ENCODE assay signal across 7 cellular contexts in the genomic region with DNA sequence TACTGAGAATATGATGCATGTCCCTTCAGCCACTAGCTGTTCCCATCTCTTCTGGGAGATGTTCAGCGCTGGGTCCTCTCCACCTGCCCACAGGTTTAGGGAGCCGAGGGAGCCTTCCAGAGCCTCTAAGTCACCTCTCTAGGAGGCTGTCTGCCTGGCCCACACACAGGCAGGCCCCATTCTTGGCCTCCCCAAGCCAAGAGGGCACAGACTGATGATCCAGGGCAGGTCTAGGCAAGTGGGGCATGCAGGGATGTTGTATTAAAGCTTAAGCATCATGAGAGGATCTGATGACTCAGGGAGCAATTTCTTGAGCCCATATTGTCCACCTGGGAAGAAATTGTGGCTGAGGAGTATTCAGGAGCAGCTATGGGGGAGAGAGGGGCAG. TPM values are rescaled to one million over a fixed set of nuclear protein-coding genes. Genes with fewer than 3 reads are reported as not detected.
A peak's percentile ranks its signal among the peaks of the same experiment; 100 is the strongest.
DNase-seq lines count a peak whose midpoint lies in the region; ATAC-seq lines count a peak whose summit lies in the region.

No MANE protein-coding gene starts in this region.

- peak overlapping the region in 2 of 3 donors; percentile 22 to 74 for H3K4me3 ChIP-seq in skeletal muscle tissue (ENCODE audit: low read length in 3 of 3)

- ATAC-seq in GM19035 (IDR thresholded peaks at IDR 0.05; ENCODE audit: unreplicated experiment) (peak; percentile 0), HG03571 (IDR thresholded peaks at IDR 0.05; ENCODE audit: unreplicated experiment) (peak; percentile 1), GM21529 (IDR thresholded peaks at IDR 0.05; ENCODE audit: unreplicated experiment) (no peak)
- ATAC-seq in central memory CD8-positive, alpha-beta T cell (replicated peaks; ENCODE audit: extremely low read depth, poor library complexity, severe bottlenecking): peak; percentile 4

- peaks cover 31% of the 10 kb centered on the region for H3K4me1 Mint-ChIP-seq in central memory CD8-positive, alpha-beta T cell

- H3K27me3 ChIP-seq in skeletal muscle tissue (ENCODE audit: control insufficient read depth in 3 of 3, insufficient read depth in 3 of 3, low read length in 3 of 3): no peaks in the 10 kb centered on the region

- no peaks in the 10 kb centered on the region for H3K36me3 ChIP-seq in skeletal muscle tissue (ENCODE audit: control insufficient read depth in 3 of 3, insufficient read depth in 3 of 3, low read length in 3 of 3)

- H3K27ac ChIP-seq in skeletal muscle tissue (ENCODE audit: low read depth, low read length): no peak overlapping the region

- H3K4me3 Mint-ChIP-seq in central memory CD8-positive, alpha-beta T cell: peak overlapping the region; percentile 97

- peaks cover 15% of the 10 kb centered on the region for H3K36me3 Mint-ChIP-seq in central memory CD8-positive, alpha-beta T cell (ENCODE audit: insufficient read depth)

- H3K27me3 Mint-ChIP-seq in central memory CD8-positive, alpha-beta T cell: no peaks in the 10 kb centered on the region

- H3K4me1 ChIP-seq in skeletal muscle tissue (ENCODE audit: control insufficient read depth in 3 of 3, insufficient read depth in 3 of 3, low read length in 3 of 3): peaks cover 16 to 18% (median 17%) of the 10 kb centered on the region in 3 donors

- H3K27ac Mint-ChIP-seq in central memory CD8-positive, alpha-beta T cell (ENCODE audit: low read depth): peak overlapping the region; percentile 99

- no peaks in the 10 kb centered on the region for H3K9me3 ChIP-seq in skeletal muscle tissue (ENCODE audit: control insufficient read depth in 3 of 3, low read length in 3 of 3)

- H3K9ac ChIP-seq in skeletal muscle tissue (ENCODE audit: low read depth in 1 of 3, low read length in 3 of 3): peak overlapping the region in 1 of 3 donors; percentile 23

- no peak for DNase-seq in central memory CD8-positive, alpha-beta T cell (ENCODE audit: low spot score in 2 of 2)
- no peak for DNase-seq in SKM-1 (lab: John Stamatoyannopoulos, UW; ENCODE audit: unreplicated experiment)
- DNase-seq in DMS 273 (lab: John Stamatoyannopoulos, UW; ENCODE audit: unreplicated experiment): no peak

- H3K9me3 Mint-ChIP-seq in central memory CD8-positive, alpha-beta T cell: no peaks in the 10 kb centered on the region

RNA-seq across cellular contexts. Expression of gene TMSB10, which starts 19.9 kb away (rescaled TPM):
- total RNA-seq in skeletal muscle tissue: 3,298 TPM

RNA-seq across cellular contexts. Expression of gene TRABD2A, which starts 44.4 kb away (rescaled TPM):
- total RNA-seq in skeletal muscle tissue: 1.0 TPM

RNA-seq across cellular contexts. Expression of gene KCMF1, which starts 45.6 kb away (rescaled TPM):
- total RNA-seq in skeletal muscle tissue: 12.5 TPM
